ENCODE assay signal across 20 cellular contexts in genomic region chr2:175156534-175156933, GRCh38. TPM values are rescaled to one million over a fixed set of nuclear protein-coding genes. Genes with fewer than 3 reads are reported as not detected.
DNase-seq lines count a peak whose midpoint lies in the region; ATAC-seq and TF ChIP-seq lines count a peak whose summit lies in the region.
"Had no signal": no experiment of that assay in that cellular context is flagged by ENCODE, and none has a peak within 500 bp of the region (broad histone marks: within the 10 kb centered on the region; RNA-seq: fewer than 3 reads in every experiment).

No MANE protein-coding gene starts in this region.

- no peak overlapping the region for H3K4me2 ChIP-seq in neural progenitor cell

- H3K4me1 Mint-ChIP-seq in CD14-positive monocyte (peaks cover 6% of the 10 kb centered on the region), chondrocyte (ENCODE audit: low read depth) (peaks cover 40% of the 10 kb centered on the region), neural progenitor cell (no peaks in the 10 kb centered on the region)

- H3K4me3 Mint-ChIP-seq in CD14-positive monocyte = no peak overlapping the region
- H3K4me3 Mint-ChIP-seq in chondrocyte (ENCODE audit: unreplicated experiment) = no peak overlapping the region
- no peak overlapping the region for H3K4me3 Mint-ChIP-seq in neural progenitor cell
- H3K4me3 Mint-ChIP-seq: activated CD8-positive, alpha-beta T cell treated with anti-CD3 and anti-CD28 coated beads, Interleukin-2, amount 10 ng/mL, durations not matched to agents 7 days and 5 days; activated naive CD4-positive, alpha-beta T cell treated with anti-CD3 and anti-CD28 coated beads, Interleukin-2, amount 10 ng/mL, durations not matched to agents 7 days and 5 days; activated T-cell treated with anti-CD3 and anti-CD28 coated beads, Interleukin-2, amount 50 U/mL, for 24 hours; naive thymus-derived CD4-positive, alpha-beta T cell had no signal

- no peaks in the 10 kb centered on the region for H3K9me3 ChIP-seq in neural progenitor cell (ENCODE audit: low read depth)

- intact Hi-C loops in CD14-positive monocyte (cut with micrococcal nuclease) = no loop called here

- peaks cover 12% of the 10 kb centered on the region for H3K4me1 ChIP-seq in neural progenitor cell
- H3K4me1 ChIP-seq: parathyroid adenoma had no signal

- peaks cover 100% of the 10 kb centered on the region for H3K79me2 ChIP-seq in neural progenitor cell (ENCODE audit: low read depth)

- H3K36me3 ChIP-seq in neural progenitor cell = no peaks in the 10 kb centered on the region

- H3K36me3 Mint-ChIP-seq in CD14-positive monocyte = peaks cover 5 to 8% of the 10 kb centered on the region in 2 donors
- peaks cover 1% of the 10 kb centered on the region for H3K36me3 Mint-ChIP-seq in chondrocyte (ENCODE audit: low read depth)
- H3K36me3 Mint-ChIP-seq in neural progenitor cell = peaks cover 42% of the 10 kb centered on the region

- H3K27ac Mint-ChIP-seq in CD14-positive monocyte = peak overlapping the region in 4 of 7 donors; percentile 8 to 60 (median 48)
- H3K27ac Mint-ChIP-seq in chondrocyte (ENCODE audit: unreplicated experiment) = peak overlapping the region; percentile 63
- H3K27ac Mint-ChIP-seq in neural progenitor cell = no peak overlapping the region
- H3K27ac Mint-ChIP-seq: activated CD8-positive, alpha-beta T cell treated with anti-CD3 and anti-CD28 coated beads, Interleukin-2, amount 10 ng/mL, durations not matched to agents 7 days and 5 days; activated naive CD4-positive, alpha-beta T cell treated with anti-CD3 and anti-CD28 coated beads, Interleukin-2, amount 10 ng/mL, durations not matched to agents 7 days and 5 days; activated T-cell treated with anti-CD3 and anti-CD28 coated beads, Interleukin-2, amount 50 U/mL, for 24 hours; naive thymus-derived CD4-positive, alpha-beta T cell had no signal

- H3K9me3 Mint-ChIP-seq in CD14-positive monocyte (no peaks in the 10 kb centered on the region), chondrocyte (ENCODE audit: low read depth) (no peaks in the 10 kb centered on the region), neural progenitor cell (peaks cover 7% of the 10 kb centered on the region)
- H3K9me3 Mint-ChIP-seq: activated naive CD4-positive, alpha-beta T cell treated with anti-CD3 and anti-CD28 coated beads, Interleukin-2, amount 10 ng/mL, durations not matched to agents 7 days and 5 days; activated T-cell treated with anti-CD3 and anti-CD28 coated beads, Interleukin-2, amount 50 U/mL, for 24 hours; naive thymus-derived CD4-positive, alpha-beta T cell had no signal

- DNase-seq in CD14-positive monocyte (ENCODE audit: low spot score) (no peak), LoVo (ENCODE audit: low spot score) (peak; percentile 38), chondrocyte (ENCODE audit: low spot score) (no peak), neural progenitor cell (ENCODE audit: low spot score) (peak; percentile 6), mesenteric fat pad (ENCODE audit: low spot score) (no peak)
- DNase-seq: activated CD4-positive, CD25-positive, alpha-beta regulatory T cell; activated CD8-positive, alpha-beta T cell treated with anti-CD3 and anti-CD28 coated beads, Interleukin-2, amount 10 ng/mL, durations not matched to agents 7 days and 5 days; activated naive CD4-positive, alpha-beta T cell treated with anti-CD3 and anti-CD28 coated beads, Interleukin-2, amount 10 ng/mL, durations not matched to agents 7 days and 5 days; activated T-cell treated with anti-CD3 and anti-CD28 coated beads, Interleukin-2, amount 50 U/mL, for 24 hours; mammary epithelial cell; naive thymus-derived CD4-positive, alpha-beta T cell; stimulated activated CD4-positive, alpha-beta T cell treated with anti-CD3 and anti-CD28 coated beads, Interleukin-2, amount 100 ng/mL, for 48 hours; T-helper 9 cell had no signal

- no peaks in the 10 kb centered on the region for H3K27me3 ChIP-seq in neural progenitor cell

- peaks cover 91% of the 10 kb centered on the region for H4K20me1 ChIP-seq in neural progenitor cell (ENCODE audit: low read depth)

- no peak overlapping the region for H3K27ac ChIP-seq in neural progenitor cell
- H3K27ac ChIP-seq: C4-2B, epithelial cell of prostate, parathyroid adenoma, SK-N-MC had no signal

- no peak overlapping the region for H3K9ac ChIP-seq in neural progenitor cell
- H3K9ac ChIP-seq: parathyroid adenoma had no signal

- TF ChIP-seq CTCF in CD14-positive monocyte (IDR thresholded peaks at IDR 0.05) (no peak), chondrocyte (IDR thresholded peaks at IDR 0.05) (no peak), neural progenitor cell (IDR thresholded peaks at IDR 0.05) (no peak)

- H3F3A ChIP-seq in neural progenitor cell (ENCODE audit: low read depth) = no peaks in the 10 kb centered on the region

- no peak overlapping the region for H2AFZ ChIP-seq in neural progenitor cell (replicated peaks)
- H2AFZ ChIP-seq: parathyroid adenoma had no signal

- ATAC-seq in HG02852 (IDR thresholded peaks at IDR 0.05; ENCODE audit: unreplicated experiment) = no peak
- no peak for ATAC-seq in SK-N-SH treated with all-trans-retinoic acid at 6 μM for 48 hours
- no peak for ATAC-seq in GM21360 (IDR thresholded peaks at IDR 0.05; ENCODE audit: unreplicated experiment)
- ATAC-seq: activated CD8-positive, alpha-beta T cell treated with anti-CD3 and anti-CD28 coated beads, Interleukin-2, amount 10 ng/mL, durations not matched to agents 7 days and 5 days; naive thymus-derived CD4-positive, alpha-beta T cell had no signal

- no peak overlapping the region for H3K4me3 ChIP-seq in neural progenitor cell
- H3K4me3 ChIP-seq: SK-N-MC had no signal

- H3K27me3 Mint-ChIP-seq in CD14-positive monocyte (ENCODE audit: low read depth in 3 of 3) (no peaks in the 10 kb centered on the region), chondrocyte (ENCODE audit: low read depth) (no peaks in the 10 kb centered on the region), neural progenitor cell (ENCODE audit: insufficient read depth, low read depth) (no peaks in the 10 kb centered on the region)
- H3K27me3 Mint-ChIP-seq: activated naive CD4-positive, alpha-beta T cell treated with anti-CD3 and anti-CD28 coated beads, Interleukin-2, amount 10 ng/mL, durations not matched to agents 7 days and 5 days; activated T-cell treated with anti-CD3 and anti-CD28 coated beads, Interleukin-2, amount 50 U/mL, for 24 hours; naive thymus-derived CD4-positive, alpha-beta T cell had no signal

TF ChIP-seq in SK-N-SH treated with all-trans-retinoic acid at 6 μM for 48 hours, 23 proteins besides CTCF, POLR2A, EP300 and RAD21 (continues in another document):
- TF ChIP-seq CSRNP3 (CRISPR knock-in tag; IDR thresholded peaks at IDR 0.05) (no peak), PATZ1 (CRISPR knock-in tag; IDR thresholded peaks at IDR 0.05; ENCODE audit: borderline replicate concordance) (no peak), POU6F1 (CRISPR knock-in tag; IDR thresholded peaks at IDR 0.05; ENCODE audit: borderline replicate concordance, low read depth) (no peak), ZFP30 (CRISPR knock-in tag; IDR thresholded peaks at IDR 0.05) (no peak), OSR1 (CRISPR knock-in tag; IDR thresholded peaks at IDR 0.05) (no peak), TOX (CRISPR knock-in tag; IDR thresholded peaks at IDR 0.05; ENCODE audit: borderline replicate concordance) (no peak), ZNF70 (CRISPR knock-in tag; IDR thresholded peaks at IDR 0.05) (no peak), ZNF8 (CRISPR knock-in tag; IDR thresholded peaks at IDR 0.05) (no peak)

RNA-seq across cellular contexts. Expression of gene ATF2, which starts 11.5 kb away (rescaled TPM):
- 10 to 100 TPM; 17.4 to 22.1 TPM for polyA plus RNA-seq in CD14-positive monocyte
- total RNA-seq in chondrocyte (55.5 to 61.0 TPM (median 59.8 TPM) in 3 replicates), neural progenitor cell (ENCODE audit: low replicate concordance) (89.8 and 133 TPM in 2 replicates), mesenteric fat pad (51.5 TPM)

RNA-seq across cellular contexts. Expression of gene ATP5MC3, which starts 25.0 kb away (rescaled TPM):
- 100 to 1,000 TPM; 493 to 533 TPM for polyA plus RNA-seq in CD14-positive monocyte
- total RNA-seq in chondrocyte (143 to 205 TPM (median 148 TPM) in 3 replicates), neural progenitor cell (ENCODE audit: low replicate concordance) (184 and 213 TPM in 2 replicates), mesenteric fat pad (269 TPM)

Comparison
In these comparisons a context has a peak if more than half of its experiments do, and no peak if none do; other contexts are left out.
1. DNase-seq: peak in LoVo (single experiment) and neural progenitor cell (single experiment); none in CD14-positive monocyte (single experiment), chondrocyte (single experiment) and mesenteric fat pad (single experiment).